In genomic region chr5:89004379-89004778, GRCh38 we compare ENCODE assay signal across 23 cellular contexts.
"Had no signal": no experiment of that assay in that cellular context is flagged by ENCODE, and none has a peak within 500 bp of the region (broad histone marks: within the 10 kb centered on the region; RNA-seq: fewer than 3 reads in every experiment).

No MANE protein-coding gene starts in this region.

- ATAC-seq: effector memory CD8-positive, alpha-beta T cell; esophagus mucosa; foreskin keratinocyte; gastrocnemius medialis; gastroesophageal sphincter; heart left ventricle; heart right ventricle had no signal

- H3K4me1 ChIP-seq: colonic mucosa, esophagus muscularis mucosa, esophagus squamous epithelium, foreskin keratinocyte, gastrocnemius medialis, gastroesophageal sphincter, heart left ventricle, heart right ventricle had no signal

- H3K4me3 ChIP-seq: colonic mucosa, coronary artery, dorsolateral prefrontal cortex, esophagus muscularis mucosa, esophagus squamous epithelium, gastrocnemius medialis, gastroesophageal sphincter, heart left ventricle, heart right ventricle had no signal

- H3K36me3 ChIP-seq: colonic mucosa, esophagus muscularis mucosa, esophagus squamous epithelium, gastroesophageal sphincter, heart left ventricle, heart right ventricle had no signal

- H3K9me3 ChIP-seq: colonic mucosa, gastrocnemius medialis had no signal

- DNase-seq: colonic mucosa; cortex of kidney; dermis blood vessel endothelial cell; dorsolateral prefrontal cortex; effector CD4-positive, alpha-beta T cell; effector CD8-positive, alpha-beta T cell; effector memory CD4-positive, alpha-beta T cell; effector memory CD8-positive, alpha-beta T cell; endodermal cell; erythroblast; esophagus squamous epithelium; foreskin fibroblast; foreskin keratinocyte; foreskin melanocyte; gastrocnemius medialis; glutamatergic neuron; head of caudate nucleus; heart right ventricle had no signal
